Comparison of ENCODE assay signal across 21 cellular contexts in genomic region chr19:13875824-13876223, GRCh38. TPM values are rescaled to one million over a fixed set of nuclear protein-coding genes. Genes with fewer than 3 reads are reported as not detected.
"Had no signal": no experiment of that assay in that cellular context is flagged by ENCODE, and none has a peak within 500 bp of the region (broad histone marks: within the 10 kb centered on the region; RNA-seq: fewer than 3 reads in every experiment).

No MANE protein-coding gene starts in this region.

- H3K27me3 ChIP-seq: MG63, SJCRH30 had no signal

- H3K27ac ChIP-seq: SJCRH30 had no signal

- DNase-seq: Karpas-422, KG1, MG63, NCI-H1092, NCI-H1105 treated with DMSO at 0.1 percent for 48 hours, NCI-H1417 treated with DMSO at 0.1 percent for 48 hours, NCI-H146, NCI-H1694 treated with DMSO at 0.1 percent for 48 hours, NCI-H1930, NCI-H2081, NCI-H2107, NCI-H2227 treated with DMSO at 0.1 percent for 48 hours, NCI-H524, NCI-H526 treated with DMSO at 0.1 percent for 48 hours, NCI-H748 treated with DMSO at 0.1 percent for 48 hours, RPMI8226, SHP77 treated with DMSO at 0.1 percent for 48 hours, SJCRH30, SW 1271 had no signal

- H3K36me3 ChIP-seq: MG63, SJCRH30 had no signal

- H3K4me3 ChIP-seq: MG63, SJCRH30 had no signal

- H3K9me3 ChIP-seq: MG63, SJCRH30 had no signal

RNA-seq across cellular contexts. Expression of gene NANOS3, which starts 1.1 kb away (rescaled TPM):
- total RNA-seq: HT-29, NCI-H460 had no signal
